1 cellular context compared by ENCODE assay signal in the genomic region with DNA sequence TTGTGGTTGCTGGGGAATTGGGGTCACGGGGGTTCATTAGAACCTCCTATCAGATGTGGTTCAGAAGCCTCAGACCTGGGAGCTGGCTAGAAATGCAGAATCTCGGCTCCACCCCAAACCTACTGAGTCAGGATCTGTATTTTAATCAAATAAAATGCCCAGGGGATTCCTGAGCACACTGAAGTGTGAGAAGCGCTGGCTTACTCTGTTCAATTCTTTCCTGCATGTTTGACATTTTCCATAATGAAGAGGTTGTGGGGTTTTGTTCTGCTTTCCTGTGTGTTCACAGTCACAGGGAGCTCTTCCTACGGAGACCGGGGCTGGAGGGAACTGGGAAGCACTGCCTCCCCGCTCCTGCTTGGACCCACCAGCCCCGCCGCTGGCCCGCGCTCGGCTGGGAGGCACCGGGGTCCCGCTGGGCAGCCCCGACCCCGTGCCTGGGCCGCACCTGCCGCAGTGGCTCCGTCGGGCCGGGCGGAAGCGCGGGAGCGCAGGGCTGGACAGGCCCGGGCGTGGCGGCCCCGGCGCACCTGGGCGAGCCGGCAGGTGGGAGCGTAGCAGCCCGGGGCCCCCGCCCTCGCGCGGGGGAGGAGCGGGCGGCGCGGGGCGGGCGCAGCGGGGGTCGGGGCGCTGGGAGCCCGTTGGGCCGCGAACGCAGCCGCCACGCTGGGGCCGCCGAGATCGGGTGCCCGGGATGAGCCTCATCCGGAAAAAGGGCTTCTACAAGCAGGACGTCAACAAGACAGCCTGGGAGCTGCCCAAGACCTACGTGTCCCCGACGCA.
A peak's percentile ranks its signal among the peaks of the same experiment; 100 is the strongest.
TF ChIP-seq lines count a peak whose summit lies in the region.

TSS of gene MAPK13 (plus strand) at position 625 of the 783 bp plus-strand sequence. CDS start at position 695, 70 bp downstream.

TF ChIP-seq in HepG2, 621 proteins besides CTCF, POLR2A, EP300 and RAD21 (continued from another document and continues in another):
- TF ChIP-seq ZHX2 (IDR thresholded peaks at IDR 0.05; ENCODE audit: low read depth) (0 out of 2 replicates have a peak, but pooled peaks have one; percentile 34), ZHX2 (CRISPR knock-in tag; IDR thresholded peaks at IDR 0.05; ENCODE audit: borderline replicate concordance) (no peak), PREB (CRISPR knock-in tag; IDR thresholded peaks at IDR 0.05) (no peak), TCF12 (IDR thresholded peaks at IDR 0.05) (no peak), TCF12 (CRISPR knock-in tag; IDR thresholded peaks at IDR 0.05) (peak; percentile 39; the same call in 1 of the 2 replicates), ZNF841 (CRISPR knock-in tag; IDR thresholded peaks at IDR 0.05; ENCODE audit: borderline replicate concordance) (0 out of 2 replicates have a peak, but pooled peaks have one; percentile 19), SALL1 (CRISPR knock-in tag; IDR thresholded peaks at IDR 0.05) (peak; percentile 44), MED1 (CRISPR knock-in tag; IDR thresholded peaks at IDR 0.05) (0 out of 2 replicates have a peak, but pooled peaks have one; percentile 33), ZKSCAN8 (CRISPR knock-in tag; IDR thresholded peaks at IDR 0.05; ENCODE audit: borderline replicate concordance) (no peak), ZNF121 (CRISPR knock-in tag; IDR thresholded peaks at IDR 0.05) (no peak), ZNF616 (CRISPR knock-in tag; IDR thresholded peaks at IDR 0.05; ENCODE audit: low read depth) (peak; percentile 45; the same call in 1 of the 2 replicates), HNF4G (IDR thresholded peaks at IDR 0.05; ENCODE audit: borderline replicate concordance, low read depth, low read length) (0 out of 2 replicates have a peak, but pooled peaks have one; percentile 7), HNF4G (CRISPR knock-in tag; IDR thresholded peaks at IDR 0.05; ENCODE audit: borderline replicate concordance, low read depth) (no peak), ZNF710 (CRISPR knock-in tag; IDR thresholded peaks at IDR 0.05; ENCODE audit: borderline replicate concordance) (peak; percentile 54; the same call in 1 of the 2 replicates), ZNF407 (CRISPR knock-in tag; IDR thresholded peaks at IDR 0.05; ENCODE audit: not compliant biosample characterization) (no peak), ZNF772 (CRISPR knock-in tag; IDR thresholded peaks at IDR 0.05) (no peak), ZNF124 (CRISPR knock-in tag; IDR thresholded peaks at IDR 0.05) (no peak), ZNF572 (CRISPR knock-in tag; IDR thresholded peaks at IDR 0.05) (no peak), ZC3H4 (CRISPR knock-in tag; IDR thresholded peaks at IDR 0.05; ENCODE audit: borderline replicate concordance) (0 out of 2 replicates have a peak, but pooled peaks have one; percentile 4), SMAD3 (CRISPR knock-in tag; IDR thresholded peaks at IDR 0.05) (0 out of 2 replicates have a peak, but pooled peaks have one; percentile 16), MTF2 (CRISPR knock-in tag; IDR thresholded peaks at IDR 0.05; ENCODE audit: borderline replicate concordance) (peak; percentile 23; the same call in 1 of the 2 replicates), ZNF235 (CRISPR knock-in tag; IDR thresholded peaks at IDR 0.05; ENCODE audit: borderline replicate concordance) (0 out of 2 replicates have a peak, but pooled peaks have one; percentile 15), THAP11 (CRISPR knock-in tag; IDR thresholded peaks at IDR 0.05) (0 out of 2 replicates have a peak, but pooled peaks have one; percentile 5), FOXA1 (IDR thresholded peaks at IDR 0.05) (no peak), FOXA1 (CRISPR knock-in tag; IDR thresholded peaks at IDR 0.05) (peak; percentile 13; the same call in 1 of the 2 replicates), ZMAT3 (CRISPR knock-in tag; conservative IDR thresholded peaks at IDR 0.05) (no peak)
- TF ChIP-seq, protein P1, sequence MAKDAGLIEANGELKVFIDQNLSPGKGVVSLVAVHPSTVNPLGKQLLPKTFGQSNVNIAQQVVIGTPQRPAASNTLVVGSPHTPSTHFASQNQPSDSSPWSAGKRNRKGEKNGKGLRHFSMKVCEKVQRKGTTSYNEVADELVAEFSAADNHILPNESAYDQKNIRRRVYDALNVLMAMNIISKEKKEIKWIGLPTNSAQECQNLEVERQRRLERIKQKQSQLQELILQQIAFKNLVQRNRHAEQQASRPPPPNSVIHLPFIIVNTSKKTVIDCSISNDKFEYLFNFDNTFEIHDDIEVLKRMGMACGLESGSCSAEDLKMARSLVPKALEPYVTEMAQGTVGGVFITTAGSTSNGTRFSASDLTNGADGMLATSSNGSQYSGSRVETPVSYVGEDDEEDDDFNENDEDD (CRISPR knock-in tag; IDR thresholded peaks at IDR 0.05; ENCODE audit: borderline replicate concordance): peak; percentile 53; the same call in 1 of the 2 replicates
- TF ChIP-seq, protein P2, sequence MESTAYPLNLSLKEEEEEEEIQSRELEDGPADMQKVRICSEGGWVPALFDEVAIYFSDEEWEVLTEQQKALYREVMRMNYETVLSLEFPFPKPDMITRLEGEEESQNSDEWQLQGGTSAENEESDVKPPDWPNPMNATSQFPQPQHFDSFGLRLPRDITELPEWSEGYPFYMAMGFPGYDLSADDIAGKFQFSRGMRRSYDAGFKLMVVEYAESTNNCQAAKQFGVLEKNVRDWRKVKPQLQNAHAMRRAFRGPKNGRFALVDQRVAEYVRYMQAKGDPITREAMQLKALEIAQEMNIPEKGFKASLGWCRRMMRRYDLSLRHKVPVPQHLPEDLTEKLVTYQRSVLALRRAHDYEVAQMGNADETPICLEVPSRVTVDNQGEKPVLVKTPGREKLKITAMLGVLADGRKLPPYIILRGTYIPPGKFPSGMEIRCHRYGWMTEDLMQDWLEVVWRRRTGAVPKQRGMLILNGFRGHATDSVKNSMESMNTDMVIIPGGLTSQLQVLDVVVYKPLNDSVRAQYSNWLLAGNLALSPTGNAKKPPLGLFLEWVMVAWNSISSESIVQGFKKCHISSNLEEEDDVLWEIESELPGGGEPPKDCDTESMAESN (CRISPR knock-in tag; conservative IDR thresholded peaks at IDR 0.05): no peak
- TF ChIP-seq, protein P3, sequence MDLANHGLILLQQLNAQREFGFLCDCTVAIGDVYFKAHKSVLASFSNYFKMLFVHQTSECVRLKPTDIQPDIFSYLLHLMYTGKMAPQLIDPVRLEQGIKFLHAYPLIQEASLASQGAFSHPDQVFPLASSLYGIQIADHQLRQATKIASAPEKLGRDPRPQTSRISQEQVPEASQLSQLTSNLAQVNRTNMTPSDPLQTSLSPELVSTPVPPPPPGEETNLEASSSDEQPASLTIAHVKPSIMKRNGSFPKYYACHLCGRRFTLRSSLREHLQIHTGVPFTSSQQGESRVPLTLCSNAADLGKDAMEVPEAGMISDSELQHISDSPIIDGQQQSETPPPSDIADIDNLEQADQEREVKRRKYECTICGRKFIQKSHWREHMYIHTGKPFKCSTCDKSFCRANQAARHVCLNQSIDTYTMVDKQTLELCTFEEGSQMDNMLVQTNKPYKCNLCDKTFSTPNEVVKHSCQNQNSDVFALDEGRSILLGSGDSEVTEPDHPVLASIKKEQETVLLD (CRISPR knock-in tag; IDR thresholded peaks at IDR 0.05; ENCODE audit: low read depth): peak; percentile 54; the same call in 1 of the 2 replicates
